In genomic region chr17:2075336-2076056, GRCh38 we compare ENCODE assay signal across 10 cellular contexts. TPM values are rescaled to one million over a fixed set of nuclear protein-coding genes. Genes with fewer than 3 reads are reported as not detected.
A peak's percentile ranks its signal among the peaks of the same experiment; 100 is the strongest.
DNase-seq lines count a peak whose midpoint lies in the region; FAIRE-seq lines count a peak whose summit lies in the region.
"Had no signal": no experiment of that assay in that cellular context is flagged by ENCODE, and none has a peak within 500 bp of the region (broad histone marks: within the 10 kb centered on the region; RNA-seq: fewer than 3 reads in every experiment).

No MANE protein-coding gene starts in this region.

- no peak overlapping the region for H3K27ac Mint-ChIP-seq in activated naive CD8-positive, alpha-beta T cell treated with anti-CD3 and anti-CD28 coated beads for 36 hours

- H3K36me3 Mint-ChIP-seq in activated naive CD8-positive, alpha-beta T cell treated with anti-CD3 and anti-CD28 coated beads for 36 hours, result peaks cover 53% of the 10 kb centered on the region

- H3K4me3 Mint-ChIP-seq in activated naive CD8-positive, alpha-beta T cell treated with anti-CD3 and anti-CD28 coated beads for 36 hours, result no peak overlapping the region

- no peak overlapping the region for H3K4me3 ChIP-seq in skin epidermis

- H3K27ac ChIP-seq in adipose tissue (ENCODE audit: low read depth, low read length) (peak overlapping the region; percentile 34), skin epidermis (peak overlapping the region in 18 of 21 experiments; percentile 7 to 80 (median 65))

- peaks cover 15% of the 10 kb centered on the region for H3K4me1 Mint-ChIP-seq in activated naive CD8-positive, alpha-beta T cell treated with anti-CD3 and anti-CD28 coated beads for 36 hours

- H3K27me3 Mint-ChIP-seq in activated naive CD8-positive, alpha-beta T cell treated with anti-CD3 and anti-CD28 coated beads for 36 hours, result no peaks in the 10 kb centered on the region

- peak; percentile 67 for FAIRE-seq in GM19239 (lab: Jason Lieb, UNC)

- H3K9me3 Mint-ChIP-seq in activated naive CD8-positive, alpha-beta T cell treated with anti-CD3 and anti-CD28 coated beads for 36 hours, result no peaks in the 10 kb centered on the region

- 47 to 79% (median 47%) methylated on average over 13 of the region's 13 CpGs for WGBS in adipose tissue, 3 donors

- DNase-seq in GM19239 (ENCODE audit: insufficient read length, low spot score) (no peak), iris pigment epithelial cell (ENCODE audit: low read depth) (peak; percentile 84), KG1 (lab: John Stamatoyannopoulos, UW) (no peak), NCI-H748 treated with DMSO at 0.1 percent for 48 hours (lab: John Stamatoyannopoulos, UW) (no peak), NCI-H526 treated with DMSO at 0.1 percent for 48 hours (lab: John Stamatoyannopoulos, UW) (no peak)
- no peak for DNase-seq in activated naive CD8-positive, alpha-beta T cell treated with anti-CD3 and anti-CD28 coated beads for 36 hours
- DNase-seq: RPMI8226; stimulated activated CD4-positive, alpha-beta T cell treated with anti-CD3 and anti-CD28 coated beads, Interleukin-12 subunit alpha, Interleukin-12 subunit beta, amount 100 ng/mL, for 4 hours had no signal

RNA-seq across cellular contexts. Expression of gene HIC1, which starts 20.6 kb away (rescaled TPM):
- 10 to 100 TPM in 2 of 3 donors, 1 to 10 TPM in 1; 1.6 to 23.3 (median 19.7) TPM for polyA plus RNA-seq in adipose tissue
- total RNA-seq in activated naive CD8-positive, alpha-beta T cell treated with anti-CD3 and anti-CD28 coated beads for 36 hours, result 10 to 100 TPM; 36.7 to 37.8 TPM

RNA-seq across cellular contexts. Expression of gene OVCA2, which starts 33.7 kb away (rescaled TPM):
- polyA plus RNA-seq in adipose tissue, result 10 to 100 TPM; 30.9 to 40.7 (median 38.7) TPM
- 10 to 100 TPM; 38.4 to 39.0 TPM for total RNA-seq in activated naive CD8-positive, alpha-beta T cell treated with anti-CD3 and anti-CD28 coated beads for 36 hours

RNA-seq across cellular contexts. Expression of gene DPH1, which starts 45.5 kb away (rescaled TPM):
- polyA plus RNA-seq in adipose tissue, result 10 to 100 TPM; 15.4 to 34.0 (median 31.1) TPM
- total RNA-seq in activated naive CD8-positive, alpha-beta T cell treated with anti-CD3 and anti-CD28 coated beads for 36 hours, result 10 to 100 TPM; 34.7 to 35.3 TPM

RNA-seq across cellular contexts. Expression of gene RTN4RL1, which starts 50.4 kb away (rescaled TPM):
- polyA plus RNA-seq in adipose tissue, result 1 to 10 TPM; 1.6 to 8.7 (median 3.9) TPM
- under 1 TPM; 0.64 to 0.80 TPM for total RNA-seq in activated naive CD8-positive, alpha-beta T cell treated with anti-CD3 and anti-CD28 coated beads for 36 hours
